ENCODE assay signal across 9 cellular contexts in the genomic region with DNA sequence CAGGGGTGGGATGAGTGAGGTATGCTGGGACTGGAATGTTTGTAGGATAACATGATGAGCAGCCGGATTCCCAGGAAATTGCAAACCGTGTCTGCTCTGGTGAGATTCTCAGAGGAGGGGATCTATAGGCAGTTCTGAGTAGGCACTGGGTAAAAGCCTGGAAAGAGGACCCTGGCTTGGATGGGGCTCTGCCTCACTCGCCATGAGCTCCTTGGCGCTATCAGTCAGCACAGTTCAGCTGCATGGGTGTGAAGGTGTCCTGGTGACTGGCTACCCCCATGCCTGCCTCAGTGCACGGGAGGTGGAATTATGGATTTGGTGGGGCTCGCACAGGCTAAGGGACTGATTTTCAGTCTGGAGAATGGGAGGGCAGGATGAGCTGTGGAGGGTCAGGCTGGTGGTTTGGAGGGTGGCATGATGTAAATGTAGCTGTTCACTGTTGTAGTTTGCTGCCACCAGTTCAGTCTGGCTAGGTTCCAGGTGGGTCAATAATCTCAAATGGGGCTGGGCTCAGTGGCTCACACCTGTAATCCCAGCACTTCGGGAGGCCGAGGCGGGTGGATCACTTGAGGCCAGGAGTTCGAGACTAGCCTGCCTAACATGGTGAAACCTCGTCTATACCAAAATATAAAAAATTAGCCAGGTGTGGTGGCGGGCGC. TPM values are rescaled to one million over a fixed set of nuclear protein-coding genes. Genes with fewer than 3 reads are reported as not detected.
DNase-seq lines count a peak whose midpoint lies in the region; ATAC-seq and TF ChIP-seq lines count a peak whose summit lies in the region.
"Had no signal": no experiment of that assay in that cellular context is flagged by ENCODE, and none has a peak within 500 bp of the region (broad histone marks: within the 10 kb centered on the region; RNA-seq: fewer than 3 reads in every experiment).

No MANE protein-coding gene starts in this region.

- H4K20me1 ChIP-seq in OCI-LY3 (ENCODE audit: insufficient read depth, low read length), result no peaks in the 10 kb centered on the region

- H3K4me3 ChIP-seq in OCI-LY3 (ENCODE audit: low read length), result peak overlapping the region; percentile 55
- H3K4me3 ChIP-seq in gastroesophageal sphincter, result no peak overlapping the region
- H3K4me3 ChIP-seq: skin epidermis had no signal

- H3K27me3 Mint-ChIP-seq in activated T-cell treated with anti-CD3 and anti-CD28 coated beads, Interleukin-2, amount 50 U/mL, for 4 hours (ENCODE audit: low read depth), result no peaks in the 10 kb centered on the region
- H3K27me3 Mint-ChIP-seq in stimulated activated memory B cell treated with anti-CD40 and anti-IgM and Interleukin-4, amounts not matched to agents 10 μg/mL and 1 μg/mL and 100 μg/mL, for 72 hours, result no peaks in the 10 kb centered on the region

- peak overlapping the region; percentile 66 for H3K27ac Mint-ChIP-seq in stimulated activated memory B cell treated with anti-CD40 and anti-IgM and Interleukin-4, amounts not matched to agents 10 μg/mL and 1 μg/mL and 100 μg/mL, for 72 hours

- 60 to 82% methylated on average over 3 to 8 of the region's 13 CpGs for WGBS in gastroesophageal sphincter (ENCODE audit: low coverage in 1 of 2), 2 donors

- TF ChIP-seq CTCF in OCI-LY3 (IDR thresholded peaks at IDR 0.05; ENCODE audit: low read depth, low read length) (peak; percentile 12; the same call in 1 of the 2 replicates), gastroesophageal sphincter (IDR thresholded peaks at IDR 0.05) (peak in 1 of 4 experiments; percentile 1)

- no peak for DNase-seq in activated T-cell treated with anti-CD3 and anti-CD28 coated beads, Interleukin-2, amount 50 U/mL, for 4 hours
- DNase-seq in activated T-cell treated with anti-CD3 and anti-CD28 coated beads, Interleukin-2, amount 50 U/mL, for 1 hour, result no peak
- no peak for DNase-seq in NCI-H2196 (lab: John Stamatoyannopoulos, UW; ENCODE audit: unreplicated experiment)
- no peak for DNase-seq in NCI-H82 (lab: John Stamatoyannopoulos, UW)

- peak overlapping the region; percentile 71 for H3K4me2 ChIP-seq in OCI-LY3 (ENCODE audit: low read length)

- no peaks in the 10 kb centered on the region for H3K79me2 ChIP-seq in OCI-LY3 (ENCODE audit: low read length)

- no peaks in the 10 kb centered on the region for H3K36me3 ChIP-seq in OCI-LY3 (replicated peaks; ENCODE audit: low read depth, low read length)
- no peaks in the 10 kb centered on the region for H3K36me3 ChIP-seq in gastroesophageal sphincter

- peaks cover 1% of the 10 kb centered on the region for H3K4me1 Mint-ChIP-seq in activated T-cell treated with anti-CD3 and anti-CD28 coated beads, Interleukin-2, amount 50 U/mL, for 4 hours (ENCODE audit: low read depth)
- peaks cover 30% of the 10 kb centered on the region for H3K4me1 Mint-ChIP-seq in stimulated activated memory B cell treated with anti-CD40 and anti-IgM and Interleukin-4, amounts not matched to agents 10 μg/mL and 1 μg/mL and 100 μg/mL, for 72 hours

- TF ChIP-seq EP300 in gastroesophageal sphincter (IDR thresholded peaks at IDR 0.05), result no peak

- H3K27me3 ChIP-seq in OCI-LY3 (ENCODE audit: low read depth, low read length), result peaks cover 18% of the 10 kb centered on the region
- no peaks in the 10 kb centered on the region for H3K27me3 ChIP-seq in gastroesophageal sphincter

- H3K4me3 Mint-ChIP-seq in activated T-cell treated with anti-CD3 and anti-CD28 coated beads, Interleukin-2, amount 50 U/mL, for 4 hours, result no peak overlapping the region
- no peak overlapping the region for H3K4me3 Mint-ChIP-seq in stimulated activated memory B cell treated with anti-CD40 and anti-IgM and Interleukin-4, amounts not matched to agents 10 μg/mL and 1 μg/mL and 100 μg/mL, for 72 hours

- H3K4me1 ChIP-seq in OCI-LY3 (ENCODE audit: low read length) (peaks cover 36% of the 10 kb centered on the region), gastroesophageal sphincter (peaks cover 0 to 6% (median 0%) of the 10 kb centered on the region in 3 donors)

- TF ChIP-seq POLR2A in gastroesophageal sphincter (IDR thresholded peaks at IDR 0.05), result no peak

- H2AFZ ChIP-seq in OCI-LY3 (ENCODE audit: low read depth, low read length), result peak overlapping the region; percentile 53; the same call in 1 of the 2 replicates

- H3K9me3 ChIP-seq in OCI-LY3 (ENCODE audit: insufficient read depth, low read length), result no peaks in the 10 kb centered on the region
- no peaks in the 10 kb centered on the region for H3K9me3 ChIP-seq in gastroesophageal sphincter

- ATAC-seq in activated T-cell treated with anti-CD3 and anti-CD28 coated beads, Interleukin-2, amount 50 U/mL, for 4 hours, result peak; percentile 23 to 30
- peak; percentile 34 for ATAC-seq in gastroesophageal sphincter
- no peak for ATAC-seq in stimulated activated memory B cell treated with anti-CD40 and anti-IgM and Interleukin-4, amounts not matched to agents 10 μg/mL and 1 μg/mL and 100 μg/mL, for 72 hours
- ATAC-seq in HG02678 (IDR thresholded peaks at IDR 0.05; ENCODE audit: unreplicated experiment), result no peak

- H3K36me3 Mint-ChIP-seq in activated T-cell treated with anti-CD3 and anti-CD28 coated beads, Interleukin-2, amount 50 U/mL, for 4 hours (ENCODE audit: insufficient read depth), result no peaks in the 10 kb centered on the region
- H3K36me3 Mint-ChIP-seq in stimulated activated memory B cell treated with anti-CD40 and anti-IgM and Interleukin-4, amounts not matched to agents 10 μg/mL and 1 μg/mL and 100 μg/mL, for 72 hours, result no peaks in the 10 kb centered on the region

- H3K9ac ChIP-seq in OCI-LY3 (ENCODE audit: low read length), result 0 out of 2 replicates have a peak overlapping the region, but pooled peaks have one; percentile 9

- H3K9me3 Mint-ChIP-seq in activated T-cell treated with anti-CD3 and anti-CD28 coated beads, Interleukin-2, amount 50 U/mL, for 4 hours, result no peaks in the 10 kb centered on the region
- H3K9me3 Mint-ChIP-seq in stimulated activated memory B cell treated with anti-CD40 and anti-IgM and Interleukin-4, amounts not matched to agents 10 μg/mL and 1 μg/mL and 100 μg/mL, for 72 hours, result no peaks in the 10 kb centered on the region

- H3K27ac ChIP-seq in OCI-LY3 (ENCODE audit: low read length) (no peak overlapping the region), gastroesophageal sphincter (peak overlapping the region in 1 of 4 donors; percentile 15)
- H3K27ac ChIP-seq: skin epidermis had no signal

RNA-seq across cellular contexts. Expression of gene ZNF627, which starts 9.2 kb away (rescaled TPM):
- total RNA-seq in activated T-cell treated with anti-CD3 and anti-CD28 coated beads, Interleukin-2, amount 50 U/mL, for 4 hours, result 1 to 10 TPM; 2.6 to 3.5 (median 3.4) TPM
- total RNA-seq in gastroesophageal sphincter, result 10 to 100 TPM in 3 of 4 donors, 1 to 10 TPM in 1; 9.6 to 18.0 (median 10.4) TPM

RNA-seq across cellular contexts. Expression of gene ACP5, which starts 10.7 kb away (rescaled TPM):
- 1 to 10 TPM; 2.4 to 2.9 (median 2.8) TPM for total RNA-seq in activated T-cell treated with anti-CD3 and anti-CD28 coated beads, Interleukin-2, amount 50 U/mL, for 4 hours
- 10 to 100 TPM in 2 of 4 donors, 1 to 10 TPM in 2; 4.4 to 12.0 (median 9.8) TPM for total RNA-seq in gastroesophageal sphincter

RNA-seq across cellular contexts. Expression of gene ELOF1, which starts 29.1 kb away (rescaled TPM):
- total RNA-seq in activated T-cell treated with anti-CD3 and anti-CD28 coated beads, Interleukin-2, amount 50 U/mL, for 4 hours, result 10 to 100 TPM; 82.5 to 91.6 (median 86.4) TPM
- 10 to 100 TPM; 19.1 to 49.4 (median 32.0) TPM for total RNA-seq in gastroesophageal sphincter

RNA-seq across cellular contexts. Expression of gene CNN1, which starts 49.5 kb away (rescaled TPM):
- total RNA-seq in activated T-cell treated with anti-CD3 and anti-CD28 coated beads, Interleukin-2, amount 50 U/mL, for 4 hours, result under 1 TPM in 1 of 3 donors, not detected in 2; 0.25 TPM
- 1,000 to 10,000 TPM; 2,283 to 3,774 (median 3,072) TPM for total RNA-seq in gastroesophageal sphincter

RNA-seq across cellular contexts. Expression of gene ECSIT, which starts 59.2 kb away (rescaled TPM):
- 10 to 100 TPM; 72.3 to 88.1 (median 81.9) TPM for total RNA-seq in activated T-cell treated with anti-CD3 and anti-CD28 coated beads, Interleukin-2, amount 50 U/mL, for 4 hours
- 10 to 100 TPM; 50.1 to 88.3 (median 65.2) TPM for total RNA-seq in gastroesophageal sphincter

Comparison
In these comparisons a context has a peak if more than half of its experiments do, and no peak if none do; other contexts are left out.
1. ATAC-seq: peak in activated T-cell treated with anti-CD3 and anti-CD28 coated beads, Interleukin-2, amount 50 U/mL, for 4 hours (2 of 2) and gastroesophageal sphincter (single experiment); none in stimulated activated memory B cell treated with anti-CD40 and anti-IgM and Interleukin-4, amounts not matched to agents 10 μg/mL and 1 μg/mL and 100 μg/mL, for 72 hours (single experiment) and HG02678 (single experiment).